Comparison of ENCODE assay signal across 28 cellular contexts in the genomic region with DNA sequence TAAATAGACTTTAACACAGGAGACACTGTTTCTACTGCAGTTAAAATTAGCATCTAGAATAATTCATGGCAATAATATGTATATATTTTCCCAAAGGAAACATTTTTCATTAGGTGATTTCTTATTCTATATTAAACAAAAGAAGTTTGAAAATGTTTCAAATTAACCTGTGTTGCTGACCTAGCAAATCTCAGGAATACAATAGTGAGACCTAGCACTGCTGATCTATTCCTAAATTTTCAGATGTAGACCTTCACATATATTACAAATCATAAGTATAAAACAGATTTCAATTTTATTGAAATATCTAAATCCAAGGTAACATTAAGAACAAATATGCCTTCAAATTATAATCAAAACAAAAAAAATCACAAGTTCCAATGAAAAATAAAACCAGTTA.
"Had no signal": no experiment of that assay in that cellular context is flagged by ENCODE, and none has a peak within 500 bp of the region (broad histone marks: within the 10 kb centered on the region; RNA-seq: fewer than 3 reads in every experiment).

No MANE protein-coding gene starts in this region.

- H3K27me3 ChIP-seq: ascending aorta, breast epithelium, cardiac muscle cell, dorsolateral prefrontal cortex, gastroesophageal sphincter had no signal

- ATAC-seq: activated CD4-positive, CD25-positive, alpha-beta regulatory T cell treated with anti-CD3 and anti-CD28 coated beads, Interleukin-2, amount 50 U/mL, for 24 hours; activated CD8-positive, alpha-beta T cell treated with anti-CD3 and anti-CD28 coated beads for 36 hours; activated naive CD4-positive, alpha-beta T cell treated with anti-CD3 and anti-CD28 coated beads, Interleukin-2, amount 50 U/mL, for 72 hours; activated T-cell treated with anti-CD3 and anti-CD28 coated beads, Interleukin-2, amount 50 U/mL, for 4 hours; activated T-helper 17 cell treated with anti-CD3 and anti-CD28 coated beads, Interleukin-2, amount 50 U/mL, for 72 hours; esophagus mucosa; gastroesophageal sphincter; WTC11 had no signal

- H3K4me3 ChIP-seq: ascending aorta, breast epithelium, cardiac muscle cell, coronary artery, dorsolateral prefrontal cortex, gastroesophageal sphincter had no signal

- H3K9me3 ChIP-seq: ascending aorta, gastroesophageal sphincter had no signal

- H3K4me1 ChIP-seq: ascending aorta, breast epithelium, gastroesophageal sphincter had no signal

- H3K27ac ChIP-seq: ascending aorta, breast epithelium, cardiac muscle cell, coronary artery, dorsolateral prefrontal cortex, gastroesophageal sphincter, VCaP had no signal

- DNase-seq: activated CD4-positive, alpha-beta T cell treated with anti-CD3 and anti-CD28 coated beads for 48 hours; activated CD4-positive, alpha-beta T cell treated with anti-CD3 and anti-CD28 coated beads, Interleukin-2, amount 50 U/mL, for 1 hour; activated CD4-positive, alpha-beta T cell treated with anti-CD3 and anti-CD28 coated beads, Interleukin-2, amount 50 U/mL, for 48 hours; activated CD8-positive, alpha-beta memory T cell treated with anti-CD3 and anti-CD28 coated beads for 24 hours; activated CD8-positive, alpha-beta T cell treated with anti-CD3 and anti-CD28 coated beads for 36 hours; activated effector memory CD4-positive, alpha-beta T cell treated with Interleukin-2 at 50 U/mL for 16 hours; activated gamma-delta T cell treated with Interleukin-2 at 50 U/mL for 16 hours; activated naive CD4-positive, alpha-beta T cell treated with Interleukin-2 at 50 U/mL for 16 hours; activated naive CD8-positive, alpha-beta T cell treated with anti-CD3 and anti-CD28 coated beads, Interleukin-2, amount 10 ng/mL, durations not matched to agents 7 days and 5 days; activated T-cell treated with anti-CD3 and anti-CD28 coated beads, Interleukin-2, amount 50 U/mL, for 4 hours; central memory CD4-positive, alpha-beta T cell; cerebellar nuclear complex; dorsolateral prefrontal cortex; effector memory CD4-positive, alpha-beta T cell; endodermal cell; head of caudate nucleus; T-helper 2 cell had no signal
